ENCODE assay signal across 8 cellular contexts in the genomic region with DNA sequence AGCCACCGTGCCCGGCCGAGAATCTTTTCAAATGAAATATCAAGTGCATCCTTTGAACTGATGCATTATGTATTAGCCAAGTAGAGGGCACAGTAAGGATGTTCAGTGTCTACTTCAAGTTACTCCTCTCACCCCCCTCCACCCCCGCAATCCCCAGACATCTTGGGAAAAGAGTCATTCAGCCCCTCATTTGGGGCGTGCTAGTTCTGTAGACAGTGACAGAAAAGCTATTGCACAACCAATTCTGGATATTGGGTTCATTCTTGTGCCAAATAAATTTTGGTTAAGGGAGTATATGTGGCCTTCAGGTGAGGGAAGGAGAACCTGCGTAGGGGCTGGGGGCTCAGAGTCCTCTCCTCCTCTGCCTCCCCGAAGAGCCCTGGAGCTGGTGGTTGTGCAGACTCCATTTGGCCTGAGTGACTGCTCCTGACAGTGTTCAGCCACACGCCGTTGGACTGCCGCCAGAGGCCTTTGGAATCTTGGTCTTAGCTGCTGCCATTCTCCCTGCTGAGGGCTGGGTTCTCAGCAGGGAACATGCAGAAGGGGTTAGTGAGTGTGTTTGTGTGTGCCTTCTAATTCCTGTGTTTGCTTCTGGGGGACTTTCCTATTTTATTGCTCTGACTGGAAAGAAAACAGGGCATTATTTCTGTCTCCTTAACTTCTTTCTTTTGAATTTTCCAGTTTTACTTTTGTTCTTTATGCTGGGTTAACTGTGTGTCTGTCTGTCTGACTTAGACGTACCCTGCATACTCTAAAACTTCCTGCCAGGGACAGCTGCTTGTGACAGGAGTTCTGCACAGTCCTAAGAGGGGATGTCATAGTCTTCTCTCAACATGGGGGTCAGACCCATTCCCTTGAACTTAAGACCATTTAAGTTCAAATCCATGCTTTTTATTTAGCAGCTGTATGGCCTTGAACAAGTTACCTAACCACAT. TPM values are rescaled to one million over a fixed set of nuclear protein-coding genes. Genes with fewer than 3 reads are reported as not detected.
DNase-seq lines count a peak whose midpoint lies in the region; ATAC-seq, FAIRE-seq and TF ChIP-seq lines count a peak whose summit lies in the region.

No MANE protein-coding gene starts in this region.

- no peak for TF ChIP-seq CTCF in chondrocyte (IDR thresholded peaks at IDR 0.05)

- no peaks in the 10 kb centered on the region for H3K27me3 Mint-ChIP-seq in chondrocyte (ENCODE audit: low read depth)

- H3K4me1 Mint-ChIP-seq in chondrocyte (ENCODE audit: low read depth) = peaks cover 53% of the 10 kb centered on the region

- H3K36me3 Mint-ChIP-seq in chondrocyte (ENCODE audit: low read depth) = peaks cover 3% of the 10 kb centered on the region

- ATAC-seq in GM18498 (IDR thresholded peaks at IDR 0.05; ENCODE audit: unreplicated experiment) = no peak

- H3K9me3 Mint-ChIP-seq in chondrocyte (ENCODE audit: low read depth) = no peaks in the 10 kb centered on the region

- no peak for FAIRE-seq in urothelium cell line (lab: Jason Lieb, UNC)

- peak overlapping the region; percentile 83 for H3K27ac Mint-ChIP-seq in chondrocyte (ENCODE audit: unreplicated experiment)

- DNase-seq in NCI-H2107 treated with DMSO at 0.1 percent for 48 hours (lab: John Stamatoyannopoulos, UW; ENCODE audit: unreplicated experiment) (peak; percentile 47), NCI-H2107 (lab: John Stamatoyannopoulos, UW) (no peak), chondrocyte (ENCODE audit: low spot score) (no peak), medulla oblongata (ENCODE audit: extremely low spot score) (peak; percentile 74), urothelium cell line (ENCODE audit: low spot score) (peak; percentile 66)
- DNase-seq in activated effector memory CD4-positive, alpha-beta T cell treated with anti-CD3 and anti-CD28 coated beads, Interleukin-2, amount 50 U/mL, for 16 hours = no peak
- no peak for DNase-seq in activated CD4-positive, CD25-positive, alpha-beta regulatory T cell (lab: John Stamatoyannopoulos, UW)

- H3K4me3 Mint-ChIP-seq in chondrocyte (ENCODE audit: unreplicated experiment) = no peak overlapping the region

RNA-seq across cellular contexts. Expression of a gene that starts 21.0 kb away (rescaled TPM):
- 5.9 to 10.7 TPM (median 7.6 TPM) in 3 replicates for total RNA-seq in chondrocyte

Comparison
In these comparisons a context has a peak if more than half of its experiments do, and no peak if none do; other contexts are left out.
1. DNase-seq: peak in NCI-H2107 treated with DMSO at 0.1 percent for 48 hours (single experiment), medulla oblongata (single experiment) and urothelium cell line (single experiment); none in NCI-H2107 (single experiment), chondrocyte (single experiment), activated effector memory CD4-positive, alpha-beta T cell treated with anti-CD3 and anti-CD28 coated beads, Interleukin-2, amount 50 U/mL, for 16 hours (single experiment) and activated CD4-positive, CD25-positive, alpha-beta regulatory T cell (0 of 4).